In the genomic region with DNA sequence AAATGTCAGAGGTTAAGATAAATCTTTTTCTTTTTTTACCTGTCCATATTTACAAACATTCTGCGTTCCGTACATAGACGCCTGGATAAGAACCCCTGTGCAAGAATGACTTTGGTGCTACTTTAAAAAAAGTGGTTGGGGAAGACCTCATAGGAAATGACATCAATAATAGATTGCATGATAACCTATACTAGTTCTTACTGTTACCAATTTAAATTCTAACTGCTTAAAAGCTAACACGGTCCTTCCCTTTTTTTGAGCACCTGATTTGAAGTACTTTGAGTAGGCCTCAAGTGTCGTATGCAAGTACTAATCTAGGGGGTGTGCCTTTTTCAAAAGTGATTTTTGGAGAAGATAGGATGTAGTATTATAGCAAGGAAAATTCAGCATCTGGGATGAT, we compare ENCODE assay signal across 8 cellular contexts. TPM values are rescaled to one million over a fixed set of nuclear protein-coding genes. Genes with fewer than 3 reads are reported as not detected.
DNase-seq lines count a peak whose midpoint lies in the region; ATAC-seq, FAIRE-seq and TF ChIP-seq lines count a peak whose summit lies in the region.

No MANE protein-coding gene starts in this region.

- H3K27ac Mint-ChIP-seq in activated naive CD4-positive, alpha-beta T cell treated with anti-CD3 and anti-CD28 coated beads, Interleukin-2, amount 50 U/mL, for 72 hours = peak overlapping the region; percentile 99 to 100

- H3K36me3 Mint-ChIP-seq in activated naive CD4-positive, alpha-beta T cell treated with anti-CD3 and anti-CD28 coated beads, Interleukin-2, amount 50 U/mL, for 72 hours = peaks cover 15 to 37% of the 10 kb centered on the region in 2 donors

- TF ChIP-seq POLR2A in vagina (IDR thresholded peaks at IDR 0.05) = no peak

- no peak overlapping the region for H3K9ac ChIP-seq in HUES64 (ENCODE audit: low read depth, low read length)
- peak overlapping the region in 1 of 2 donors; percentile 18 for H3K9ac ChIP-seq in kidney (ENCODE audit: low read length in 2 of 2)

- H3K36me3 ChIP-seq in HUES64 (ENCODE audit: insufficient read depth, low read length) (0 out of 2 replicates have a peak, but pooled peaks cover 5% of the 10 kb centered on the region), kidney (ENCODE audit: control insufficient read depth in 1 of 2, insufficient read depth in 2 of 2, low read length in 2 of 2) (no peaks in the 10 kb centered on the region), vagina (no peaks in the 10 kb centered on the region), H7 (replicated peaks; ENCODE audit: control insufficient read depth, insufficient read depth, low read length) (no peaks in the 10 kb centered on the region)

- WGBS in HUES64 = 68% methylated on average over 5 of the region's 5 CpGs

- no peak for FAIRE-seq in kidney (lab: Jason Lieb, UNC)

- H3K9me3 Mint-ChIP-seq in activated naive CD4-positive, alpha-beta T cell treated with anti-CD3 and anti-CD28 coated beads, Interleukin-2, amount 50 U/mL, for 72 hours = peaks cover 0 to 3% of the 10 kb centered on the region in 2 donors

- H3K27me3 ChIP-seq in HUES64 (ENCODE audit: insufficient read depth, low read length) = no peaks in the 10 kb centered on the region
- H3K27me3 ChIP-seq in vagina = no peaks in the 10 kb centered on the region
- no peaks in the 10 kb centered on the region for H3K27me3 ChIP-seq in H7 (ENCODE audit: control insufficient read depth, insufficient read depth, low read length)

- no peak overlapping the region for H3K27ac ChIP-seq in HUES64 (ENCODE audit: low read depth, low read length)
- no peak overlapping the region for H3K27ac ChIP-seq in kidney (ENCODE audit: low read depth in 2 of 2, low read length in 2 of 2)
- H3K27ac ChIP-seq in vagina = peak overlapping the region; percentile 40

- H3K4me3 ChIP-seq in HUES64 (ENCODE audit: low read length) = peak overlapping the region; percentile 89
- peak overlapping the region; percentile 67 to 78 for H3K4me3 ChIP-seq in kidney (ENCODE audit: low read length in 2 of 2)
- peak overlapping the region; percentile 92 to 97 for H3K4me3 ChIP-seq in vagina
- no peak overlapping the region for H3K4me3 ChIP-seq in H7 (ENCODE audit: insufficient read depth, low read depth, low read length)

- ATAC-seq in activated naive CD4-positive, alpha-beta T cell treated with anti-CD3 and anti-CD28 coated beads, Interleukin-2, amount 50 U/mL, for 72 hours = peak in 1 of 2 donors; percentile 5
- no peak for ATAC-seq in GM19328 (IDR thresholded peaks at IDR 0.05; ENCODE audit: unreplicated experiment)

- peak; percentile 76 for DNase-seq in CD1c-positive myeloid dendritic cell (ENCODE audit: extremely low spot score)
- no peak for DNase-seq in activated naive CD4-positive, alpha-beta T cell treated with anti-CD3 and anti-CD28 coated beads, Interleukin-2, amount 50 U/mL, for 72 hours (ENCODE audit: low spot score in 2 of 2)
- DNase-seq in kidney = no peak
- DNase-seq in vagina (ENCODE audit: extremely low spot score in 2 of 2) = no peak
- DNase-seq in H7 = no peak
- DNase-seq in NCI-H2029 treated with DMSO at 0.1 percent for 48 hours (lab: John Stamatoyannopoulos, UW) = no peak

- H3K4me1 ChIP-seq in HUES64 (ENCODE audit: insufficient read depth, low read length) = peaks cover 30% of the 10 kb centered on the region
- H3K4me1 ChIP-seq in kidney (ENCODE audit: control insufficient read depth in 1 of 2, insufficient read depth in 1 of 2, low read depth in 1 of 2, low read length in 2 of 2) = peaks cover 0 to 3% of the 10 kb centered on the region in 2 donors
- peaks cover 30% of the 10 kb centered on the region for H3K4me1 ChIP-seq in vagina

- H3K9me3 ChIP-seq in HUES64 (ENCODE audit: insufficient read depth, low read depth, low read length) (no peaks in the 10 kb centered on the region), kidney (ENCODE audit: control insufficient read depth in 1 of 2, low read length in 2 of 2) (no peaks in the 10 kb centered on the region), vagina (no peaks in the 10 kb centered on the region)

- intact Hi-C loops in kidney (cut with DNase I) = no loop called here
- intact Hi-C loops in vagina (cut with DNase I) = no loop called here

- TF ChIP-seq CTCF in kidney (IDR thresholded peaks at IDR 0.05; ENCODE audit: borderline replicate concordance, extremely low read depth, insufficient read depth) (no peak), vagina (IDR thresholded peaks at IDR 0.05) (no peak)

RNA-seq across cellular contexts. Expression of gene SLC39A10, which starts 2.1 kb away (rescaled TPM):
- 84.8 TPM for polyA plus RNA-seq in HUES64 (2013, experiment 1 of 2)
- polyA plus RNA-seq in HUES64 (2013, experiment 2 of 2) = 75.3 TPM
- 10 to 100 TPM; 52.3 to 53.3 TPM for total RNA-seq in activated naive CD4-positive, alpha-beta T cell treated with anti-CD3 and anti-CD28 coated beads, Interleukin-2, amount 50 U/mL, for 72 hours
- total RNA-seq in kidney (36.7 TPM), vagina (10.6 TPM)
- polyA plus RNA-seq in kidney (ENCODE audit: insufficient read depth, low read depth, low replicate concordance) = 5.4 TPM
- total RNA-seq in H7 (2014; rRNA removed; shearing (Covaris generic)) = 92.6 and 111 TPM in 2 replicates
